8 cellular contexts compared by ENCODE assay signal in genomic region chr6:152124432-152125074, GRCh38.
DNase-seq lines count a peak whose midpoint lies in the region; ATAC-seq and TF ChIP-seq lines count a peak whose summit lies in the region.

No MANE protein-coding gene starts in this region.

- peak; percentile 76 for ATAC-seq in GM21723 (IDR thresholded peaks at IDR 0.05; ENCODE audit: unreplicated experiment)

- no peaks in the 10 kb centered on the region for H3K9me3 ChIP-seq in hepatocyte (ENCODE audit: low read depth)

- TF ChIP-seq CTCF in NB4 (IDR thresholded peaks at IDR 0.05; ENCODE audit: low read depth, low read length): peak; percentile 65
- TF ChIP-seq CTCF in hepatocyte (IDR thresholded peaks at IDR 0.05; ENCODE audit: poor library complexity): peak; percentile 77

- no peaks in the 10 kb centered on the region for H3K4me1 ChIP-seq in hepatocyte (ENCODE audit: insufficient read depth)

- H3K36me3 ChIP-seq in hepatocyte (replicated peaks; ENCODE audit: insufficient read depth, low read depth): no peaks in the 10 kb centered on the region

- DNase-seq in NCI-H1092 treated with DMSO at 0.1 percent for 48 hours (lab: John Stamatoyannopoulos, UW) (peak; percentile 43), NCI-H1092 (lab: John Stamatoyannopoulos, UW) (no peak), NB4 (ENCODE audit: low read depth) (peak; percentile 52), amniotic stem cell (lab: John Stamatoyannopoulos, UW) (peak; percentile 38), hepatocyte (ENCODE audit: low spot score) (peak; percentile 54), stromal cell of bone marrow (ENCODE audit: low read depth) (peak; percentile 62)
- no peak for DNase-seq in activated CD8-positive, alpha-beta memory T cell treated with anti-CD3 and anti-CD28 coated beads, Interleukin-2, amount 50 U/mL, for 4 hours

- no peak overlapping the region for H3K4me2 ChIP-seq in hepatocyte

- TF ChIP-seq POLR2A in NB4 (IDR thresholded peaks at IDR 0.05; ENCODE audit: extremely low read depth, insufficient read length): no peak

- no peaks in the 10 kb centered on the region for H3K9me2 ChIP-seq in hepatocyte (replicated peaks; ENCODE audit: insufficient read depth)

- 60% methylated on average over 3 of the region's 3 CpGs for WGBS in hepatocyte (ENCODE audit: low lambda C conversion rate, missing lambda C conversion rate)

- H3K27ac ChIP-seq in hepatocyte: no peak overlapping the region

- H3K27me3 ChIP-seq in hepatocyte: no peaks in the 10 kb centered on the region

- no peak overlapping the region for H3K4me3 ChIP-seq in NB4 (ENCODE audit: low read depth, low read length)
- no peak overlapping the region for H3K4me3 ChIP-seq in hepatocyte

- H4K20me1 ChIP-seq in hepatocyte (ENCODE audit: insufficient read depth, poor library complexity, severe bottlenecking): no peaks in the 10 kb centered on the region

- no peak overlapping the region for H2AFZ ChIP-seq in hepatocyte

- H3K79me2 ChIP-seq in hepatocyte: no peaks in the 10 kb centered on the region

Comparison
In these comparisons a context has a peak if more than half of its experiments do, and no peak if none do; other contexts are left out.
1. DNase-seq: peak in NCI-H1092 treated with DMSO at 0.1 percent for 48 hours (single experiment), NB4 (single experiment), amniotic stem cell (single experiment), hepatocyte (single experiment) and stromal cell of bone marrow (single experiment); none in NCI-H1092 (single experiment) and activated CD8-positive, alpha-beta memory T cell treated with anti-CD3 and anti-CD28 coated beads, Interleukin-2, amount 50 U/mL, for 4 hours (single experiment).